ENCODE assay signal across 8 cellular contexts in the genomic region with DNA sequence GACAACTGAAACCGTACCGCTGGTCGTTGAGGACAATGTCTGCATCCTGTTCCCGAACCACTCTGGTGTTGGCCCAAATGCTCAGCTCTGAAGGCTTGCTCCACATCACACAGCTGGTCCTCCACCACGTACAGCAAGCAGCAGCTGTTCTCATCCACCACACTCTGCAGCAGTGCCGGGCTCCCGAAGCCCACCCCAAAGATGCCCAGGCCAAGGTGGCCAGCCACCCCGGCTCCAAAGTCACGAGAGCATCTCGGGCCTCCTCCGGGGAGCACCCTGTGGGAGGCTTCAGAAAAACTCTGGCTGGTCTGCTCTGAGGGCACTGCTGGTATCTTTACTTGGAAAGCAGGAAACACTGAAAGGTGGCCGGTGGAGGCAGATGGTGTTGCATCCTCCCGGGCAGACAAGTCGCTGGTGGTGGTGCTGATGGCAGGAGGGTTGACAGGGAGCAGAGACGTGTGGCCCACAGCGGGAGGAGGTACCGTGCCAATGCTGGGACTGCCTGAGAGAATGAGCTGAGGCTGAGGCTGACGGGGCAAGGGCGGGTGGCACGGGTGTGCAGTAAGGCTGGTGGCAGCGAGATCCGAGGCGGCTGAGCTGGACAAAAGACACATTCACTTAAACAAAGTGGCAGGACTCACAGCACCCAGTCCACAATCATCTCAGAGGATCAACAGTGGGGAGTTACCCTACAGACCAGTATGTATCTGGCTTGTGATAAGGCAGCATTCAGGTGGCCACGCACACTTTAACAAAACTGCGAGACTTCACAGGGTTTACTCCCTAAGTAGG. TPM values are rescaled to one million over a fixed set of nuclear protein-coding genes. Genes with fewer than 3 reads are reported as not detected.
A peak's percentile ranks its signal among the peaks of the same experiment; 100 is the strongest.
DNase-seq lines count a peak whose midpoint lies in the region; ATAC-seq and TF ChIP-seq lines count a peak whose summit lies in the region.
"Had no signal": no experiment of that assay in that cellular context is flagged by ENCODE, and none has a peak within 500 bp of the region (broad histone marks: within the 10 kb centered on the region; RNA-seq: fewer than 3 reads in every experiment).

No MANE protein-coding gene starts in this region.

- H3K36me3 Mint-ChIP-seq in activated CD4-positive, alpha-beta memory T cell treated with anti-CD3 and anti-CD28 coated beads for 36 hours, result peaks cover 5% of the 10 kb centered on the region

- ATAC-seq in HG02970 (IDR thresholded peaks at IDR 0.05; ENCODE audit: low FRiP score, unreplicated experiment) (no peak), GM19463 (IDR thresholded peaks at IDR 0.05; ENCODE audit: unreplicated experiment) (no peak)

- intact Hi-C loops in activated CD4-positive, alpha-beta memory T cell treated with anti-CD3 and anti-CD28 coated beads for 36 hours (cut with micrococcal nuclease), result no loop called here
- intact Hi-C loops in head of caudate nucleus (cut with DNase I), result no loop called here

- H3K4me3 Mint-ChIP-seq in activated CD4-positive, alpha-beta memory T cell treated with anti-CD3 and anti-CD28 coated beads for 36 hours, result peak overlapping the region; percentile 77

- H3K27me3 Mint-ChIP-seq in activated CD4-positive, alpha-beta memory T cell treated with anti-CD3 and anti-CD28 coated beads for 36 hours, result no peaks in the 10 kb centered on the region

- peaks cover 25% of the 10 kb centered on the region for H3K4me1 Mint-ChIP-seq in activated CD4-positive, alpha-beta memory T cell treated with anti-CD3 and anti-CD28 coated beads for 36 hours (ENCODE audit: low read depth)

- POLR2A ChIA-PET in activated CD4-positive, alpha-beta memory T cell treated with anti-CD3 and anti-CD28 coated beads for 36 hours (lab: Charles Lee), result no interaction called here

- CTCF ChIA-PET in activated CD4-positive, alpha-beta memory T cell treated with anti-CD3 and anti-CD28 coated beads for 36 hours (lab: Charles Lee), result interaction anchor here (1.0 kb wide), 1 partner anchor 17 kb away, joined by 3 read pairs; no protein-coding TSS in a partner anchor

- no peak for TF ChIP-seq CTCF in HFF-Myc (IDR thresholded peaks at IDR 0.05; ENCODE audit: low read depth, low read length, missing control alignments)
- no peak for TF ChIP-seq CTCF in retinal pigment epithelial cell (conservative IDR thresholded peaks at IDR 0.05; ENCODE audit: low read depth, low read length)

- H3K27ac Mint-ChIP-seq in activated CD4-positive, alpha-beta memory T cell treated with anti-CD3 and anti-CD28 coated beads for 36 hours, result no peak overlapping the region

- peak overlapping the region; percentile 68 for H3K4me3 ChIP-seq in HFF-Myc (replicated peaks; ENCODE audit: low read depth, low read length)
- peak overlapping the region; percentile 68 for H3K4me3 ChIP-seq in retinal pigment epithelial cell (ENCODE audit: low read length)

- H3K9me3 Mint-ChIP-seq in activated CD4-positive, alpha-beta memory T cell treated with anti-CD3 and anti-CD28 coated beads for 36 hours, result no peaks in the 10 kb centered on the region

- no peak for DNase-seq in HFF-Myc (ENCODE audit: extremely low read depth, low read depth)
- no peak for DNase-seq in activated CD4-positive, alpha-beta memory T cell treated with anti-CD3 and anti-CD28 coated beads for 36 hours
- DNase-seq in head of caudate nucleus, result peak in 29 of 42 donors; percentile 15 to 70 (median 44)
- DNase-seq in retinal pigment epithelial cell (ENCODE audit: low read depth), result no peak
- no peak for DNase-seq in NCI-H2107 treated with DMSO at 0.1 percent for 48 hours (lab: John Stamatoyannopoulos, UW; ENCODE audit: unreplicated experiment)
- DNase-seq: stimulated activated CD4-positive, alpha-beta T cell treated with anti-CD3 and anti-CD28 coated beads, Interleukin-1b, Interleukin-23, amount 100 ng/mL, for 48 hours had no signal

RNA-seq across cellular contexts. Expression of gene CCDC27, which starts 6.5 kb away (rescaled TPM):
- total RNA-seq in activated CD4-positive, alpha-beta memory T cell treated with anti-CD3 and anti-CD28 coated beads for 36 hours, result not detected

RNA-seq across cellular contexts. Expression of gene SMIM1, which starts 26.8 kb away (rescaled TPM):
- 1 to 10 TPM; 2.5 to 2.9 TPM for total RNA-seq in activated CD4-positive, alpha-beta memory T cell treated with anti-CD3 and anti-CD28 coated beads for 36 hours

RNA-seq across cellular contexts. Expression of gene LRRC47, which starts 50.5 kb away (rescaled TPM):
- total RNA-seq in activated CD4-positive, alpha-beta memory T cell treated with anti-CD3 and anti-CD28 coated beads for 36 hours, result 10 to 100 TPM; 26.1 to 29.2 TPM

Comparison
In these comparisons a context has a peak if more than half of its experiments do, and no peak if none do; other contexts are left out.
1. DNase-seq: peak in head of caudate nucleus (29 of 42); none in HFF-Myc (single experiment), activated CD4-positive, alpha-beta memory T cell treated with anti-CD3 and anti-CD28 coated beads for 36 hours (single experiment), retinal pigment epithelial cell (single experiment) and NCI-H2107 treated with DMSO at 0.1 percent for 48 hours (single experiment).